19 cellular contexts compared by ENCODE assay signal in the genomic region with DNA sequence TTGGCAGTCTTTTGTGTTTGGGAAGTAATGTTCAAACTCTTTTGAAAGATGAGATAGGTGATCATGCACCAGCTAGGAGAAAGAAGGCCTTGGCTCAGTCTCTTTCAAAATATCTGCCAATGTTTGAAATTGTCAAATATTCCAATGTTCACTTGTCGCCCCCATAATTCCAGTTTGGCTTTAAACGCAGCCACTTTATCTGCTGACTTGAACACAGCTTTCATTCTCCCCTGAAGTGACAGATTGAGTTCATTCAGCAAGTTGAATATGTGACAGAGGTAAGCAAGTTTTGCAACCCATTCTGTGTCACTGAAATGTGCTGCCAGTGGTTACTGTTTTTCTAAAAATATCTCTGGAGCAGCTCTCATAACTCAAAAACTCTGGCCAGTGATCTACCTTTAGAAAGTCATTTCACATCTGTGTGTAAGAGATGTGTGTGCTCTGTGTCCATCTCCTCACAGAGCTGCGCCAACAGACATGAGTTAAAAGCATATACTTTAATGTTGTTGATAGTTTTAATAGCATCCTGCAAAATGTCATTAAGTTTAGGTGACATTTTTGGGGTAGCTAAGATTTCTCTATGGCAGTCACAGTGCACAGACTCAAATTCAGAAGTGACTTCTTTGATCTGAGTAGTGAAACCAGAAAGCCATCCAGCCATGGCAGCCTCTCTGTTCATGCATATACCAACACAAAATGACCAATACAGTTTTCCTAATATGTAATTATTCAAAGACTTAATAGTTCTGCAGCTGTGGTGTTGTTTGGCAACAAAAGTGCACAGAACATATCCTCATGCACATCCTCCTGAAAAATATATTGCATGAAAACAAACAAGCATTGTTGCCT.
A peak's percentile ranks its signal among the peaks of the same experiment; 100 is the strongest.
DNase-seq lines count a peak whose midpoint lies in the region; ATAC-seq and TF ChIP-seq lines count a peak whose summit lies in the region.
"Had no signal": no experiment of that assay in that cellular context is flagged by ENCODE, and none has a peak within 500 bp of the region (broad histone marks: within the 10 kb centered on the region; RNA-seq: fewer than 3 reads in every experiment).

No MANE protein-coding gene starts in this region.

- H3K4me3 Mint-ChIP-seq in stimulated activated naive CD8-positive, alpha-beta T cell treated with anti-CD3 and anti-CD28 coated beads, Interleukin-15, amount 100 ng/mL, for 72 hours = no peak overlapping the region
- H3K4me3 Mint-ChIP-seq in activated T-helper 1 cell treated with anti-CD3 and anti-CD28 coated beads, Interleukin-12 subunit alpha, Interleukin-12 subunit beta, Interleukin-2, Interleukin-4 antibody, amounts not matched to agents 30 ng/mL and 10 ng/mL and 1 ng/mL, durations not matched to agents 14 hours and 24 hours and 36 hours = no peak overlapping the region
- H3K4me3 Mint-ChIP-seq: activated naive CD8-positive, alpha-beta T cell treated with anti-CD3 and anti-CD28 coated beads, Interleukin-2, amount 10 ng/mL, durations not matched to agents 7 days and 5 days had no signal

- peaks cover 18% of the 10 kb centered on the region for H3K9me3 ChIP-seq in OCI-LY3 (ENCODE audit: insufficient read depth, low read length)
- H3K9me3 ChIP-seq: pancreas had no signal

- peak overlapping the region; percentile 38 for H3K4me3 ChIP-seq in OCI-LY3 (ENCODE audit: low read length)
- H3K4me3 ChIP-seq: breast epithelium, GM23248, pancreas had no signal

- no peak overlapping the region for H2AFZ ChIP-seq in OCI-LY3 (ENCODE audit: low read depth, low read length)
- H2AFZ ChIP-seq: GM23248 had no signal

- no peak for DNase-seq in activated CD4-positive, alpha-beta T cell treated with anti-CD3 and anti-CD28 coated beads, Interleukin-2, amount 50 U/mL, for 1 hour
- DNase-seq in stimulated activated naive CD8-positive, alpha-beta T cell treated with anti-CD3 and anti-CD28 coated beads, Interleukin-15, amount 100 ng/mL, for 72 hours = no peak
- no peak for DNase-seq in activated T-helper 1 cell treated with anti-CD3 and anti-CD28 coated beads, Interleukin-12 subunit alpha, Interleukin-12 subunit beta, Interleukin-2, Interleukin-4 antibody, amounts not matched to agents 30 ng/mL and 10 ng/mL and 1 ng/mL, durations not matched to agents 14 hours and 24 hours and 36 hours (ENCODE audit: low spot score)
- DNase-seq: activated CD4-positive, alpha-beta T cell treated with anti-CD3 and anti-CD28 coated beads for 4 hours; activated naive CD8-positive, alpha-beta T cell treated with anti-CD3 and anti-CD28 coated beads, Interleukin-2, amount 10 ng/mL, durations not matched to agents 7 days and 5 days; activated T-cell treated with anti-CD3 and anti-CD28 coated beads for 4 hours; GM23248; left colon; NCI-H1105 treated with DMSO at 0.1 percent for 48 hours; NCI-H226; pancreas; SIG-M5; stimulated activated naive CD4-positive, alpha-beta T cell had no signal

- H3K27me3 Mint-ChIP-seq in stimulated activated naive CD8-positive, alpha-beta T cell treated with anti-CD3 and anti-CD28 coated beads, Interleukin-15, amount 100 ng/mL, for 72 hours = no peaks in the 10 kb centered on the region
- no peaks in the 10 kb centered on the region for H3K27me3 Mint-ChIP-seq in activated T-helper 1 cell treated with anti-CD3 and anti-CD28 coated beads, Interleukin-12 subunit alpha, Interleukin-12 subunit beta, Interleukin-2, Interleukin-4 antibody, amounts not matched to agents 30 ng/mL and 10 ng/mL and 1 ng/mL, durations not matched to agents 14 hours and 24 hours and 36 hours (ENCODE audit: insufficient read depth)
- H3K27me3 Mint-ChIP-seq: activated naive CD8-positive, alpha-beta T cell treated with anti-CD3 and anti-CD28 coated beads, Interleukin-2, amount 10 ng/mL, durations not matched to agents 7 days and 5 days had no signal

- H3K27ac ChIP-seq in OCI-LY3 (ENCODE audit: low read length) = peak overlapping the region; percentile 82
- H3K27ac ChIP-seq: breast epithelium, GM23248, pancreas had no signal

- H3K4me1 ChIP-seq in OCI-LY3 (ENCODE audit: low read length) = peaks cover 39% of the 10 kb centered on the region
- H3K4me1 ChIP-seq: breast epithelium, pancreas had no signal

- H3K9ac ChIP-seq in OCI-LY3 (ENCODE audit: low read length) = peak overlapping the region; percentile 28; the same call in 1 of the 2 replicates
- H3K9ac ChIP-seq: GM23248 had no signal

- H3K36me3 Mint-ChIP-seq in activated T-helper 1 cell treated with anti-CD3 and anti-CD28 coated beads, Interleukin-12 subunit alpha, Interleukin-12 subunit beta, Interleukin-2, Interleukin-4 antibody, amounts not matched to agents 30 ng/mL and 10 ng/mL and 1 ng/mL, durations not matched to agents 14 hours and 24 hours and 36 hours (ENCODE audit: low read depth) = no peaks in the 10 kb centered on the region
- H3K36me3 Mint-ChIP-seq: activated naive CD8-positive, alpha-beta T cell treated with anti-CD3 and anti-CD28 coated beads, Interleukin-2, amount 10 ng/mL, durations not matched to agents 7 days and 5 days had no signal

- no peak for TF ChIP-seq CTCF in OCI-LY3 (IDR thresholded peaks at IDR 0.05; ENCODE audit: low read depth, low read length)

- H3K4me2 ChIP-seq in OCI-LY3 (ENCODE audit: low read length) = peak overlapping the region; percentile 63

- peaks cover 8 to 25% of the 10 kb centered on the region in 2 donors for H3K9me3 Mint-ChIP-seq in stimulated activated naive CD8-positive, alpha-beta T cell treated with anti-CD3 and anti-CD28 coated beads, Interleukin-15, amount 100 ng/mL, for 72 hours
- H3K9me3 Mint-ChIP-seq in activated T-helper 1 cell treated with anti-CD3 and anti-CD28 coated beads, Interleukin-12 subunit alpha, Interleukin-12 subunit beta, Interleukin-2, Interleukin-4 antibody, amounts not matched to agents 30 ng/mL and 10 ng/mL and 1 ng/mL, durations not matched to agents 14 hours and 24 hours and 36 hours = peaks cover 26% of the 10 kb centered on the region

- intact Hi-C loops in activated T-helper 1 cell treated with anti-CD3 and anti-CD28 coated beads, Interleukin-12 subunit alpha, Interleukin-12 subunit beta, Interleukin-2, Interleukin-4 antibody, amounts not matched to agents 30 ng/mL and 10 ng/mL and 1 ng/mL, durations not matched to agents 14 hours and 24 hours and 36 hours (cut with micrococcal nuclease) = no loop called here

- H3K27me3 ChIP-seq in OCI-LY3 (ENCODE audit: low read depth, low read length) = no peaks in the 10 kb centered on the region
- H3K27me3 ChIP-seq: breast epithelium, pancreas had no signal

- H3K79me2 ChIP-seq in OCI-LY3 (ENCODE audit: low read length) = no peaks in the 10 kb centered on the region

- H3K27ac Mint-ChIP-seq in stimulated activated naive CD8-positive, alpha-beta T cell treated with anti-CD3 and anti-CD28 coated beads, Interleukin-15, amount 100 ng/mL, for 72 hours = no peak overlapping the region
- H3K27ac Mint-ChIP-seq in activated T-helper 1 cell treated with anti-CD3 and anti-CD28 coated beads, Interleukin-12 subunit alpha, Interleukin-12 subunit beta, Interleukin-2, Interleukin-4 antibody, amounts not matched to agents 30 ng/mL and 10 ng/mL and 1 ng/mL, durations not matched to agents 14 hours and 24 hours and 36 hours = no peak overlapping the region
- H3K27ac Mint-ChIP-seq: activated naive CD8-positive, alpha-beta T cell treated with anti-CD3 and anti-CD28 coated beads, Interleukin-2, amount 10 ng/mL, durations not matched to agents 7 days and 5 days had no signal

- H3K4me1 Mint-ChIP-seq in stimulated activated naive CD8-positive, alpha-beta T cell treated with anti-CD3 and anti-CD28 coated beads, Interleukin-15, amount 100 ng/mL, for 72 hours = no peaks in the 10 kb centered on the region
- no peaks in the 10 kb centered on the region for H3K4me1 Mint-ChIP-seq in activated T-helper 1 cell treated with anti-CD3 and anti-CD28 coated beads, Interleukin-12 subunit alpha, Interleukin-12 subunit beta, Interleukin-2, Interleukin-4 antibody, amounts not matched to agents 30 ng/mL and 10 ng/mL and 1 ng/mL, durations not matched to agents 14 hours and 24 hours and 36 hours (ENCODE audit: low read depth)
- H3K4me1 Mint-ChIP-seq: activated naive CD8-positive, alpha-beta T cell treated with anti-CD3 and anti-CD28 coated beads, Interleukin-2, amount 10 ng/mL, durations not matched to agents 7 days and 5 days had no signal

- no peaks in the 10 kb centered on the region for H4K20me1 ChIP-seq in OCI-LY3 (ENCODE audit: insufficient read depth, low read length)

- ATAC-seq in GM19035 (IDR thresholded peaks at IDR 0.05; ENCODE audit: unreplicated experiment) (peak; percentile 63), HG02588 (IDR thresholded peaks at IDR 0.05; ENCODE audit: unreplicated experiment) (peak; percentile 59), HG03103 (IDR thresholded peaks at IDR 0.05; ENCODE audit: low read depth, unreplicated experiment) (peak; percentile 47), HG03521 (IDR thresholded peaks at IDR 0.05; ENCODE audit: unreplicated experiment) (no peak)
- no peak for ATAC-seq in stimulated activated naive CD8-positive, alpha-beta T cell treated with anti-CD3 and anti-CD28 coated beads, Interleukin-15, amount 100 ng/mL, for 72 hours
- ATAC-seq: left colon, pancreas had no signal

- H3K36me3 ChIP-seq in OCI-LY3 (replicated peaks; ENCODE audit: low read depth, low read length) = peaks cover 3% of the 10 kb centered on the region
- H3K36me3 ChIP-seq: breast epithelium, pancreas had no signal

Comparison
In these comparisons a context has a peak if more than half of its experiments do, and no peak if none do; other contexts are left out.
1. ATAC-seq: peak in GM19035 (single experiment), HG02588 (single experiment) and HG03103 (single experiment); none in stimulated activated naive CD8-positive, alpha-beta T cell treated with anti-CD3 and anti-CD28 coated beads, Interleukin-15, amount 100 ng/mL, for 72 hours (single experiment) and HG03521 (single experiment).